Comparison of ENCODE assay signal across 10 cellular contexts in genomic region chr19:16141043-16141442, GRCh38.
DNase-seq lines count a peak whose midpoint lies in the region; ATAC-seq and TF ChIP-seq lines count a peak whose summit lies in the region.
"Had no signal": no experiment of that assay in that cellular context is flagged by ENCODE, and none has a peak within 500 bp of the region (broad histone marks: within the 10 kb centered on the region; RNA-seq: fewer than 3 reads in every experiment).

No MANE protein-coding gene starts in this region.

- peak; percentile 48; the same call in 2 of the 3 replicates for TF ChIP-seq CTCF in GM12872 (IDR thresholded peaks at IDR 0.05; ENCODE audit: insufficient read depth, low read depth, low read length)

- ATAC-seq in GM21717 (IDR thresholded peaks at IDR 0.05; ENCODE audit: unreplicated experiment) (peak; percentile 33), GM18868 (IDR thresholded peaks at IDR 0.05; ENCODE audit: unreplicated experiment) (no peak), HG03520 (IDR thresholded peaks at IDR 0.05; ENCODE audit: unreplicated experiment) (no peak)

- DNase-seq in NOMO-1 treated with dmso at 0.1 percent for 144 hours (lab: John Stamatoyannopoulos, UW; ENCODE audit: unreplicated experiment) (peak; percentile 28), germinal center (ENCODE audit: low spot score) (peak; percentile 80), hippocampal formation (lab: John Stamatoyannopoulos, UW) (no peak)
- DNase-seq in activated effector memory CD4-positive, alpha-beta T cell treated with anti-CD3 and anti-CD28 coated beads, Interleukin-2, amount 50 U/mL, for 16 hours = no peak
- DNase-seq: activated CD8-positive, alpha-beta memory T cell treated with anti-CD3 and anti-CD28 coated beads, Interleukin-2, amount 50 U/mL, for 48 hours; SHP77 had no signal

Comparison
In these comparisons a context has a peak if more than half of its experiments do, and no peak if none do; other contexts are left out.
1. DNase-seq: peak in NOMO-1 treated with dmso at 0.1 percent for 144 hours (single experiment) and germinal center (single experiment); none in activated effector memory CD4-positive, alpha-beta T cell treated with anti-CD3 and anti-CD28 coated beads, Interleukin-2, amount 50 U/mL, for 16 hours (single experiment) and hippocampal formation (0 of 2).